8 cellular contexts compared by ENCODE assay signal in genomic region chr12:54294152-54294913, GRCh38. TPM values are rescaled to one million over a fixed set of nuclear protein-coding genes. Genes with fewer than 3 reads are reported as not detected.
DNase-seq lines count a peak whose midpoint lies in the region; ATAC-seq, FAIRE-seq and TF ChIP-seq lines count a peak whose summit lies in the region.

No MANE protein-coding gene starts in this region.

- no peak overlapping the region for H4K91ac ChIP-seq in H1 (replicated peaks; ENCODE audit: insufficient read length, low read length)

- H4K5ac ChIP-seq in H1 (ENCODE audit: insufficient read length, low read depth, low read length), result no peak overlapping the region

- no peak overlapping the region for H3K27ac Mint-ChIP-seq in activated CD4-positive, alpha-beta memory T cell treated with anti-CD3 and anti-CD28 coated beads for 36 hours

- TF ChIP-seq POLR2A in A549 (IDR thresholded peaks at IDR 0.05; ENCODE audit: low read length) (no peak), H1 (IDR thresholded peaks at IDR 0.05; ENCODE audit: control extremely low read depth in 1 of 2, low read depth in 2 of 2, low read length in 2 of 2) (no peak)

- DNase-seq in A549 (ENCODE audit: low read depth in 1 of 2, low spot score in 1 of 2) (peak; percentile 68 to 83), MV-4-11 (lab: John Stamatoyannopoulos, UW) (peak; percentile 69), H1 (ENCODE audit: low read depth in 1 of 2, low spot score in 2 of 2) (peak in 1 of 2 experiments; percentile 94), mucosa of gallbladder (ENCODE audit: low spot score) (peak; percentile 41), thoracic aorta (ENCODE audit: low spot score) (no peak)
- peak; percentile 79 for DNase-seq in activated CD4-positive, alpha-beta memory T cell treated with anti-CD3 and anti-CD28 coated beads for 36 hours

- H2BK5ac ChIP-seq in H1 (ENCODE audit: low read depth, low read length), result no peak overlapping the region

- WGBS in A549 (ENCODE audit: missing lambda C conversion rate), result 66% methylated on average over 9 of the region's 9 CpGs
- WGBS in H1 (ENCODE audit: extremely low coverage in 1 of 2, insufficient coverage in 1 of 2, insufficient read length in 1 of 2, insufficient replicate concordance in 2 of 2, low coverage in 1 of 2, low lambda C conversion rate in 2 of 2, missing lambda C conversion rate in 1 of 2), 2 experiments, result 71% methylated on average over 7 of the region's 9 CpGs; no CpG with 5 or more reads in 1 of the 2 experiments

- H3K27me3 ChIP-seq in H1 (replicated peaks in 1 of 4; ENCODE audit: control insufficient read depth in 3 of 4, extremely low read depth in 1 of 4, insufficient read depth in 3 of 4, low read length in 3 of 4) (peaks cover 0 to 4% (median 0%) of the 10 kb centered on the region in 4 experiments; a peak in 1 of 7 replicates), thoracic aorta (replicated peaks; ENCODE audit: insufficient read depth) (no peaks in the 10 kb centered on the region)

- H3K4me3 Mint-ChIP-seq in activated CD4-positive, alpha-beta memory T cell treated with anti-CD3 and anti-CD28 coated beads for 36 hours, result no peak overlapping the region

- no peaks in the 10 kb centered on the region for H3K4me1 ChIP-seq in A549
- peaks cover 0 to 2% (median 0%) of the 10 kb centered on the region in 4 experiments; a peak in 1 of 7 replicates for H3K4me1 ChIP-seq in H1 (replicated peaks in 1 of 4; ENCODE audit: control insufficient read depth in 3 of 4, insufficient read depth in 4 of 4, low read length in 3 of 4)
- no peaks in the 10 kb centered on the region for H3K4me1 ChIP-seq in thoracic aorta (ENCODE audit: control insufficient read depth in 1 of 2, low read depth in 2 of 2)

- no peak overlapping the region for H2BK15ac ChIP-seq in H1 (ENCODE audit: low read length)

- no peak overlapping the region for H2BK20ac ChIP-seq in H1 (ENCODE audit: low read length)

- 0 out of 2 replicates have a peak overlapping the region, but pooled peaks have one; percentile 23 for H4K8ac ChIP-seq in H1 (ENCODE audit: extremely low read depth, insufficient read depth, low read length)

- 0 out of 2 replicates have a peak overlapping the region, but pooled peaks have one; percentile 79 for H2AK5ac ChIP-seq in H1 (ENCODE audit: low read depth, low read length)

- H3K4me2 ChIP-seq in A549 (no peak overlapping the region), H1 (ENCODE audit: insufficient read depth in 1 of 2, low read depth in 2 of 2, low read length in 2 of 2) (no peak overlapping the region)

- H3K36me3 ChIP-seq in H1 (ENCODE audit: control insufficient read depth in 2 of 4, insufficient read depth in 4 of 4, low read length in 3 of 4) (peaks cover 0 to 6% (median 0%) of the 10 kb centered on the region in 4 experiments; a peak in 2 of 8 replicates), thoracic aorta (no peaks in the 10 kb centered on the region)

- H3K36me3 Mint-ChIP-seq in activated CD4-positive, alpha-beta memory T cell treated with anti-CD3 and anti-CD28 coated beads for 36 hours, result no peaks in the 10 kb centered on the region

- H3K4me3 ChIP-seq in A549 (no peak overlapping the region), GM12875 (ENCODE audit: low read depth, low read length) (no peak overlapping the region), H1 (ENCODE audit: extremely low read depth in 1 of 4, insufficient read depth in 2 of 4, low read depth in 3 of 4, low read length in 4 of 4) (no peak overlapping the region), thoracic aorta (no peak overlapping the region)

- H3K9me3 Mint-ChIP-seq in activated CD4-positive, alpha-beta memory T cell treated with anti-CD3 and anti-CD28 coated beads for 36 hours, result no peaks in the 10 kb centered on the region

- TF ChIP-seq RAD21 in A549 (conservative IDR thresholded peaks at IDR 0.05 in 1 of 2, IDR thresholded peaks at IDR 0.05 in 1 of 2), result peak; percentile 64 to 82
- TF ChIP-seq RAD21 in H1 (IDR thresholded peaks at IDR 0.05 in 1 of 2, conservative IDR thresholded peaks at IDR 0.05 in 1 of 2; ENCODE audit: low read depth in 2 of 2, low read length in 2 of 2), result peak; percentile 81 to 92

- intact Hi-C loops in activated CD4-positive, alpha-beta memory T cell treated with anti-CD3 and anti-CD28 coated beads for 36 hours (cut with micrococcal nuclease), result loop anchor here (1.0 to 5.0 kb wide), 4 partner anchors 30 to 74 kb away; no protein-coding TSS in a partner anchor

- no peak overlapping the region for H3K56ac ChIP-seq in H1 (replicated peaks; ENCODE audit: insufficient read length, low read depth, low read length)

- no peak overlapping the region for H2BK120ac ChIP-seq in H1 (replicated peaks; ENCODE audit: low read depth, low read length)

- no peak overlapping the region for H3K9ac ChIP-seq in H1 (replicated peaks in 1 of 4; ENCODE audit: extremely low read depth in 1 of 4, low read depth in 3 of 4, low read length in 3 of 4)

- H3K4ac ChIP-seq in H1 (replicated peaks; ENCODE audit: insufficient read length, low read depth, low read length), result no peak overlapping the region

- CTCF ChIA-PET in A549 (lab: Yijun Ruan, JAX), result interaction anchor here (0.6 to 9.4 kb wide), 28 partner anchors 8 to 560 kb away, joined by 3 to 86 read pairs (median 6); partner anchors contain the start of gene COPZ1
- CTCF ChIA-PET in activated CD4-positive, alpha-beta memory T cell treated with anti-CD3 and anti-CD28 coated beads for 36 hours (lab: Charles Lee), result interaction anchor here (0.6 to 11.4 kb wide), 34 partner anchors 8 to 121 kb away, joined by 3 to 101 read pairs (median 4); partner anchors contain the start of gene COPZ1
- CTCF ChIA-PET in H1 (lab: Charles Lee; ENCODE audit: partially characterized antibody), result interaction anchor here (0.6 to 14.9 kb wide), 29 partner anchors 8 to 610 kb away, joined by 3 to 618 read pairs (median 6); partner anchors contain the start of genes CBX5, COPZ1, HNRNPA1 and HOXC6

- H3K18ac ChIP-seq in H1 (ENCODE audit: extremely low read depth, low read length), result no peak overlapping the region

- no peak overlapping the region for H2BK12ac ChIP-seq in H1 (ENCODE audit: low read depth, low read length)

- no peaks in the 10 kb centered on the region for H3K79me2 ChIP-seq in H1 (ENCODE audit: control insufficient read depth in 1 of 2, insufficient read depth in 2 of 2, low read length in 2 of 2)

- ATAC-seq in A549 (peak; percentile 31 to 51; a peak in 4 of 6 replicates), thoracic aorta (ENCODE audit: insufficient number of reproducible peaks, low FRiP score, low read depth) (no peak), GM19463 (IDR thresholded peaks at IDR 0.05; ENCODE audit: unreplicated experiment) (no peak)

- H2AFZ ChIP-seq in H1 (ENCODE audit: low read length), result no peak overlapping the region

- H3K27me3 Mint-ChIP-seq in activated CD4-positive, alpha-beta memory T cell treated with anti-CD3 and anti-CD28 coated beads for 36 hours, result peaks cover 2% of the 10 kb centered on the region

- TF ChIP-seq CTCF in A549 (IDR thresholded peaks at IDR 0.05), result peak; percentile 67
- TF ChIP-seq CTCF in GM12875 (IDR thresholded peaks at IDR 0.05; ENCODE audit: borderline replicate concordance, insufficient read depth, low read depth, low read length), result peak; percentile 90
- TF ChIP-seq CTCF in H1 (IDR thresholded peaks at IDR 0.05; ENCODE audit: control extremely low read depth in 1 of 3, insufficient read depth in 1 of 3, low read depth in 1 of 3, low read length in 3 of 3), result peak; percentile 91 to 95 (median 93)
- TF ChIP-seq CTCF in thoracic aorta (IDR thresholded peaks at IDR 0.05), result peak; percentile 60

- no peaks in the 10 kb centered on the region for H3K23me2 ChIP-seq in H1 (ENCODE audit: low read depth, low read length)

- FAIRE-seq in A549 (lab: Jason Lieb, UNC), result no peak
- no peak for FAIRE-seq in H1 (lab: Jason Lieb, UNC)

- peaks cover 3% of the 10 kb centered on the region for H3K4me1 Mint-ChIP-seq in activated CD4-positive, alpha-beta memory T cell treated with anti-CD3 and anti-CD28 coated beads for 36 hours (ENCODE audit: low read depth)

- H3K79me1 ChIP-seq in H1 (ENCODE audit: low read depth, low read length), result no peaks in the 10 kb centered on the region

- peaks cover 0 to 2% of the 10 kb centered on the region in 2 experiments for H4K20me1 ChIP-seq in H1 (replicated peaks in 1 of 2; ENCODE audit: control insufficient read depth in 1 of 2, insufficient read depth in 2 of 2, low read length in 2 of 2)

- TF ChIP-seq EP300 in A549 (IDR thresholded peaks at IDR 0.05) (no peak), H1 (IDR thresholded peaks at IDR 0.05; ENCODE audit: borderline replicate concordance in 1 of 2, low read depth in 2 of 2, low read length in 2 of 2) (no peak)

- no peak overlapping the region for H3K23ac ChIP-seq in H1 (ENCODE audit: insufficient read length)

- H3K27ac ChIP-seq in A549, result no peak overlapping the region
- no peak overlapping the region for H3K27ac ChIP-seq in H1 (ENCODE audit: low read depth, low read length)
- no peak overlapping the region for H3K27ac ChIP-seq in thoracic aorta

- POLR2A ChIA-PET in A549 (lab: Yijun Ruan, JAX) (interaction anchor here (1.6 to 2.9 kb wide), 2 partner anchors 10 to 14 kb away, joined by 5 to 18 read pairs; partner anchors contain the start of genes CBX5 and HNRNPA1), H1 (lab: Charles Lee; ENCODE audit: partially characterized antibody) (interaction anchor here (0.6 to 15.0 kb wide), 11 partner anchors 9 to 86 kb away, joined by 3 to 1006 read pairs (median 4); partner anchors contain the start of genes CBX5 and HNRNPA1)
- POLR2A ChIA-PET in activated CD4-positive, alpha-beta memory T cell treated with anti-CD3 and anti-CD28 coated beads for 36 hours (lab: Charles Lee), result no interaction called here

- H3K14ac ChIP-seq in H1 (ENCODE audit: insufficient read length), result no peak overlapping the region

- no peaks in the 10 kb centered on the region for H3K9me3 ChIP-seq in A549
- H3K9me3 ChIP-seq in H1 (ENCODE audit: insufficient read depth in 2 of 2, low read depth in 1 of 2, low read length in 1 of 2), result no peaks in the 10 kb centered on the region
- no peaks in the 10 kb centered on the region for H3K9me3 ChIP-seq in thoracic aorta

RNA-seq across cellular contexts. Expression of gene NFE2, which starts 6.5 kb away (rescaled TPM):
- 0.52 and 0.90 TPM in 2 replicates for polyA plus RNA-seq in A549 (2011; rRNA removed)
- 0.21 and 0.29 TPM in 2 replicates for polyA plus RNA-seq in A549 (2012; cell fraction: cytosol; rRNA removed)
- 0.32 and 0.34 TPM in 2 replicates for polyA plus RNA-seq in A549 (2012; cell fraction: nucleus; rRNA removed)
- 0.21 to 0.55 TPM (median 0.30 TPM) in 3 replicates for polyA plus RNA-seq in A549 (2017; fragmentation: RNase III; extraction: RNeasy Plus Mini Kit Qiagen cat#74134 plus additional on column Dnase treatment)
- polyA minus RNA-seq in A549 (2011; rRNA and poly(A)+ RNA removed), result 0.39 and 1.6 TPM in 2 replicates
- total RNA-seq in activated CD4-positive, alpha-beta memory T cell treated with anti-CD3 and anti-CD28 coated beads for 36 hours, result not detected
- total RNA-seq in H1 (2021; fragmentation: NEBNext Ultra II Directional; extraction: Animal tissue kit (Norgen Biotek cat#: 25700)), result 1.4 and 2.0 TPM in 2 replicates
- 6.1 and 8.3 TPM in 2 replicates for polyA plus RNA-seq in H1 (2011; rRNA removed)
- polyA plus RNA-seq in H1 (2011; cell fraction: cytosol; rRNA removed), result 6.2 TPM
- polyA plus RNA-seq in H1 (2011; cell fraction: nucleus; rRNA removed), result 8.8 TPM
- 2.8 to 4.8 TPM (median 3.9 TPM) in 4 replicates for polyA plus RNA-seq in H1 (2012, experiment 1 of 2)
- 5.1 TPM for polyA plus RNA-seq in H1 (2012, experiment 2 of 2)
- 1.5 TPM for polyA plus RNA-seq in H1 (2013, experiment 1 of 2)
- 1.4 TPM for polyA plus RNA-seq in H1 (2013, experiment 2 of 2)
- polyA minus RNA-seq in H1 (2011; rRNA and poly(A)+ RNA removed), result 4.6 and 6.3 TPM in 2 replicates
- 3.5 TPM for polyA minus RNA-seq in H1 (2011; cell fraction: cytosol; rRNA and poly(A)+ RNA removed)
- 2.8 TPM for polyA minus RNA-seq in H1 (2011; cell fraction: nucleus; rRNA and poly(A)+ RNA removed)
- 0.58 TPM for total RNA-seq in mucosa of gallbladder
- total RNA-seq in thoracic aorta, result 1 to 10 TPM in 1 of 2 donors, not detected in 1; 1.8 TPM

RNA-seq across cellular contexts. Expression of gene HNRNPA1, which starts 13.8 kb away (rescaled TPM):
- 622 and 880 TPM in 2 replicates for polyA plus RNA-seq in A549 (2011; rRNA removed)
- polyA plus RNA-seq in A549 (2012; cell fraction: cytosol; rRNA removed), result 676 and 739 TPM in 2 replicates
- 280 and 503 TPM in 2 replicates for polyA plus RNA-seq in A549 (2012; cell fraction: nucleus; rRNA removed)
- polyA plus RNA-seq in A549 (2017; fragmentation: RNase III; extraction: RNeasy Plus Mini Kit Qiagen cat#74134 plus additional on column Dnase treatment), result 1,469 to 1,640 TPM (median 1,479 TPM) in 3 replicates
- 458 and 595 TPM in 2 replicates for polyA minus RNA-seq in A549 (2011; rRNA and poly(A)+ RNA removed)
- 1,000 to 10,000 TPM; 2,070 to 2,080 TPM for total RNA-seq in activated CD4-positive, alpha-beta memory T cell treated with anti-CD3 and anti-CD28 coated beads for 36 hours
- 2,738 and 2,756 TPM in 2 replicates for total RNA-seq in H1 (2021; fragmentation: NEBNext Ultra II Directional; extraction: Animal tissue kit (Norgen Biotek cat#: 25700))
- 645 and 835 TPM in 2 replicates for polyA plus RNA-seq in H1 (2011; rRNA removed)
- polyA plus RNA-seq in H1 (2011; cell fraction: cytosol; rRNA removed), result 1,857 TPM
- 829 TPM for polyA plus RNA-seq in H1 (2011; cell fraction: nucleus; rRNA removed)
- polyA plus RNA-seq in H1 (2012, experiment 1 of 2), result 3,527 to 3,732 TPM (median 3,691 TPM) in 4 replicates
- 538 TPM for polyA plus RNA-seq in H1 (2012, experiment 2 of 2)
- polyA plus RNA-seq in H1 (2013, experiment 1 of 2), result 2,134 TPM
- 2,146 TPM for polyA plus RNA-seq in H1 (2013, experiment 2 of 2)
- polyA minus RNA-seq in H1 (2011; rRNA and poly(A)+ RNA removed), result 697 and 783 TPM in 2 replicates
- polyA minus RNA-seq in H1 (2011; cell fraction: cytosol; rRNA and poly(A)+ RNA removed), result 622 TPM
- 916 TPM for polyA minus RNA-seq in H1 (2011; cell fraction: nucleus; rRNA and poly(A)+ RNA removed)
- total RNA-seq in mucosa of gallbladder, result 686 TPM
- 100 to 1,000 TPM; 219 to 695 TPM for total RNA-seq in thoracic aorta

RNA-seq across cellular contexts. Expression of gene CBX5, which starts 14.4 kb away (rescaled TPM):
- polyA plus RNA-seq in A549 (2011; rRNA removed), result 115 and 129 TPM in 2 replicates
- 16.4 and 19.6 TPM in 2 replicates for polyA plus RNA-seq in A549 (2012; cell fraction: cytosol; rRNA removed)
- polyA plus RNA-seq in A549 (2012; cell fraction: nucleus; rRNA removed), result 7.9 and 14.3 TPM in 2 replicates
- polyA plus RNA-seq in A549 (2017; fragmentation: RNase III; extraction: RNeasy Plus Mini Kit Qiagen cat#74134 plus additional on column Dnase treatment), result 38.8 to 39.5 TPM (median 39.5 TPM) in 3 replicates
- polyA minus RNA-seq in A549 (2011; rRNA and poly(A)+ RNA removed), result 125 and 142 TPM in 2 replicates
- total RNA-seq in activated CD4-positive, alpha-beta memory T cell treated with anti-CD3 and anti-CD28 coated beads for 36 hours, result 100 to 1,000 TPM; 132 to 138 TPM
- total RNA-seq in H1 (2021; fragmentation: NEBNext Ultra II Directional; extraction: Animal tissue kit (Norgen Biotek cat#: 25700)), result 217 and 231 TPM in 2 replicates
- 35.4 and 62.4 TPM in 2 replicates for polyA plus RNA-seq in H1 (2011; rRNA removed)
- polyA plus RNA-seq in H1 (2011; cell fraction: cytosol; rRNA removed), result 52.0 TPM
- polyA plus RNA-seq in H1 (2011; cell fraction: nucleus; rRNA removed), result 21.4 TPM
- polyA plus RNA-seq in H1 (2012, experiment 1 of 2), result 44.8 to 102 TPM (median 55.1 TPM) in 4 replicates
- polyA plus RNA-seq in H1 (2012, experiment 2 of 2), result 7.4 TPM
- 74.7 TPM for polyA plus RNA-seq in H1 (2013, experiment 1 of 2)
- polyA plus RNA-seq in H1 (2013, experiment 2 of 2), result 75.0 TPM
- polyA minus RNA-seq in H1 (2011; rRNA and poly(A)+ RNA removed), result 216 and 244 TPM in 2 replicates
- polyA minus RNA-seq in H1 (2011; cell fraction: cytosol; rRNA and poly(A)+ RNA removed), result 117 TPM
- 68.3 TPM for polyA minus RNA-seq in H1 (2011; cell fraction: nucleus; rRNA and poly(A)+ RNA removed)
- total RNA-seq in mucosa of gallbladder, result 62.0 TPM
- total RNA-seq in thoracic aorta, result 10 to 100 TPM; 37.6 to 52.7 TPM

RNA-seq across cellular contexts. Expression of gene COPZ1, which starts 30.6 kb away (rescaled TPM):
- 590 and 613 TPM in 2 replicates for polyA plus RNA-seq in A549 (2011; rRNA removed)
- 171 and 206 TPM in 2 replicates for polyA plus RNA-seq in A549 (2012; cell fraction: cytosol; rRNA removed)
- polyA plus RNA-seq in A549 (2012; cell fraction: nucleus; rRNA removed), result 62.3 and 114 TPM in 2 replicates
- polyA plus RNA-seq in A549 (2017; fragmentation: RNase III; extraction: RNeasy Plus Mini Kit Qiagen cat#74134 plus additional on column Dnase treatment), result 300 to 339 TPM (median 304 TPM) in 3 replicates
- 178 and 220 TPM in 2 replicates for polyA minus RNA-seq in A549 (2011; rRNA and poly(A)+ RNA removed)
- total RNA-seq in activated CD4-positive, alpha-beta memory T cell treated with anti-CD3 and anti-CD28 coated beads for 36 hours, result 100 to 1,000 TPM in 1 of 2 experiments, 10 to 100 TPM in 1; 99.0 to 110 TPM
- 94.2 and 103 TPM in 2 replicates for total RNA-seq in H1 (2021; fragmentation: NEBNext Ultra II Directional; extraction: Animal tissue kit (Norgen Biotek cat#: 25700))
- polyA plus RNA-seq in H1 (2011; rRNA removed), result 88.2 and 133 TPM in 2 replicates
- polyA plus RNA-seq in H1 (2011; cell fraction: cytosol; rRNA removed), result 103 TPM
- polyA plus RNA-seq in H1 (2011; cell fraction: nucleus; rRNA removed), result 56.0 TPM
- 114 to 158 TPM (median 123 TPM) in 4 replicates for polyA plus RNA-seq in H1 (2012, experiment 1 of 2)
- 287 TPM for polyA plus RNA-seq in H1 (2012, experiment 2 of 2)
- polyA plus RNA-seq in H1 (2013, experiment 1 of 2), result 73.3 TPM
- polyA plus RNA-seq in H1 (2013, experiment 2 of 2), result 80.0 TPM
- 71.3 and 86.2 TPM in 2 replicates for polyA minus RNA-seq in H1 (2011; rRNA and poly(A)+ RNA removed)
- polyA minus RNA-seq in H1 (2011; cell fraction: cytosol; rRNA and poly(A)+ RNA removed), result 68.3 TPM
- polyA minus RNA-seq in H1 (2011; cell fraction: nucleus; rRNA and poly(A)+ RNA removed), result 27.2 TPM
- 138 TPM for total RNA-seq in mucosa of gallbladder
- 10 to 100 TPM; 38.7 to 59.4 TPM for total RNA-seq in thoracic aorta

Comparison
In these comparisons a context has a peak if more than half of its experiments do, and no peak if none do; other contexts are left out.
1. ATAC-seq: peak in A549 (2 of 2); none in thoracic aorta (single experiment) and GM19463 (single experiment).
2. Of the 18 proteins assayed by ChIP-seq in both H1 and A549: peak only in H1: CHD2; only in A549: none; in both: CTCF and RAD21; in neither: 15.
3. Peak in every context shown above with its lines, with median percentiles within 50 percentile points of each other: CTCF ChIP-seq.